ENCODE assay signal across 1 cellular context in genomic region chr22:40006641-40007040, GRCh38.
TF ChIP-seq lines count a peak whose summit lies in the region.

No MANE protein-coding gene starts in this region.

TF ChIP-seq in GM23338, 12 proteins besides CTCF, POLR2A, EP300 and RAD21 (continued from another document):
- TF ChIP-seq ZNF462 (CRISPR knock-in tag; IDR thresholded peaks at IDR 0.05), result no peak
- TF ChIP-seq EZH2 (IDR thresholded peaks at IDR 0.05; ENCODE audit: low read depth, unreplicated experiment), result no peak
